8 cellular contexts compared by ENCODE assay signal in genomic region chr16:19115148-19116021, GRCh38. TPM values are rescaled to one million over a fixed set of nuclear protein-coding genes. Genes with fewer than 3 reads are reported as not detected.
A peak's percentile ranks its signal among the peaks of the same experiment; 100 is the strongest.
DNase-seq lines count a peak whose midpoint lies in the region; ATAC-seq, FAIRE-seq and TF ChIP-seq lines count a peak whose summit lies in the region.

No MANE protein-coding gene starts in this region.

- peak overlapping the region; percentile 86; the same call in 1 of the 2 replicates for H4K8ac ChIP-seq in H1 (ENCODE audit: extremely low read depth, insufficient read depth, low read length)

- peaks cover 0 to 3% (median 0%) of the 10 kb centered on the region in 4 experiments; a peak in 1 of 8 replicates for H3K36me3 ChIP-seq in H1 (ENCODE audit: control insufficient read depth in 2 of 4, insufficient read depth in 4 of 4, low read length in 3 of 4)
- no peaks in the 10 kb centered on the region for H3K36me3 ChIP-seq in effector memory CD4-positive, alpha-beta T cell (ENCODE audit: control insufficient read depth, insufficient read depth, low read length)

- H3K4me3 ChIP-seq in H1 (ENCODE audit: extremely low read depth in 1 of 4, insufficient read depth in 2 of 4, low read depth in 3 of 4, low read length in 4 of 4), result peak overlapping the region in 2 of 4 experiments; percentile 27 to 68; a peak in 3 of 8 replicates
- H3K4me3 ChIP-seq in effector memory CD4-positive, alpha-beta T cell (ENCODE audit: insufficient read depth, low read depth, low read length, poor library complexity, severe bottlenecking), result no peak overlapping the region

- H3K9me3 Mint-ChIP-seq in activated T-cell treated with anti-CD3 and anti-CD28 coated beads, Interleukin-2, amount 50 U/mL, for 24 hours, result no peaks in the 10 kb centered on the region
- H3K9me3 Mint-ChIP-seq in mesothelial cell of epicardium (no peaks in the 10 kb centered on the region), type B pancreatic cell (no peaks in the 10 kb centered on the region)

- CTCF ChIA-PET in H1 (lab: Charles Lee; ENCODE audit: partially characterized antibody), result interaction anchor here (0.7 to 3.1 kb wide), 14 partner anchors 8 to 386 kb away, joined by 3 to 14 read pairs (median 4); no protein-coding TSS in a partner anchor

- no peak for ATAC-seq in HG03442 (IDR thresholded peaks at IDR 0.05; ENCODE audit: unreplicated experiment)

- H2BK12ac ChIP-seq in H1 (ENCODE audit: low read depth, low read length), result 0 out of 2 replicates have a peak overlapping the region, but pooled peaks have one; percentile 39

- H3K79me1 ChIP-seq in H1 (ENCODE audit: low read depth, low read length), result no peaks in the 10 kb centered on the region

- DNase-seq in activated T-cell treated with anti-CD3 and anti-CD28 coated beads, Interleukin-2, amount 50 U/mL, for 24 hours, result no peak
- no peak for DNase-seq in activated T-cell treated with anti-CD3 and anti-CD28 coated beads, Interleukin-2, amount 50 U/mL, for 1 hour
- DNase-seq in H1 (ENCODE audit: low read depth in 1 of 2, low spot score in 2 of 2), result no peak
- no peak for DNase-seq in mesothelial cell of epicardium (ENCODE audit: low spot score in 2 of 2, unreplicated experiment in 2 of 2)
- no peak for DNase-seq in type B pancreatic cell (ENCODE audit: extremely low spot score, unreplicated experiment)
- no peak for DNase-seq in effector memory CD4-positive, alpha-beta T cell
- no peak for DNase-seq in NCI-H510A treated with DMSO at 0.1 percent for 48 hours (lab: John Stamatoyannopoulos, UW)

- no peak for TF ChIP-seq POLR2A in H1 (IDR thresholded peaks at IDR 0.05; ENCODE audit: control extremely low read depth in 1 of 2, low read depth in 2 of 2, low read length in 2 of 2)

- H3K36me3 Mint-ChIP-seq in activated T-cell treated with anti-CD3 and anti-CD28 coated beads, Interleukin-2, amount 50 U/mL, for 24 hours (ENCODE audit: low read depth), result peaks cover 10% of the 10 kb centered on the region
- peaks cover 2% of the 10 kb centered on the region for H3K36me3 Mint-ChIP-seq in mesothelial cell of epicardium
- peaks cover 9% of the 10 kb centered on the region for H3K36me3 Mint-ChIP-seq in type B pancreatic cell

- peak overlapping the region; percentile 77 to 80; a peak in 3 of 4 replicates for H3K4me2 ChIP-seq in H1 (ENCODE audit: insufficient read depth in 1 of 2, low read depth in 2 of 2, low read length in 2 of 2)

- peaks cover 5 to 12% (median 7%) of the 10 kb centered on the region in 4 experiments for H3K4me1 ChIP-seq in H1 (replicated peaks in 1 of 4; ENCODE audit: control insufficient read depth in 3 of 4, insufficient read depth in 4 of 4, low read length in 3 of 4)
- no peaks in the 10 kb centered on the region for H3K4me1 ChIP-seq in effector memory CD4-positive, alpha-beta T cell (ENCODE audit: control insufficient read depth, insufficient read depth, low read length, poor library complexity, severe bottlenecking)

- H3K4ac ChIP-seq in H1 (replicated peaks; ENCODE audit: insufficient read length, low read depth, low read length), result no peak overlapping the region

- H3K18ac ChIP-seq in H1 (ENCODE audit: extremely low read depth, low read length), result no peak overlapping the region; the same call in 1 of the 2 replicates

- peaks cover 36% of the 10 kb centered on the region for H3K4me1 Mint-ChIP-seq in activated T-cell treated with anti-CD3 and anti-CD28 coated beads, Interleukin-2, amount 50 U/mL, for 24 hours (ENCODE audit: low read depth)
- H3K4me1 Mint-ChIP-seq in mesothelial cell of epicardium (peaks cover 36% of the 10 kb centered on the region), type B pancreatic cell (ENCODE audit: unreplicated experiment) (peaks cover 26% of the 10 kb centered on the region)

- no peak overlapping the region for H3K23ac ChIP-seq in H1 (ENCODE audit: insufficient read length)

- peaks cover 0 to 3% of the 10 kb centered on the region in 2 experiments; a peak in 1 of 4 replicates for H3K9me3 ChIP-seq in H1 (ENCODE audit: insufficient read depth in 2 of 2, low read depth in 1 of 2, low read length in 1 of 2)
- no peaks in the 10 kb centered on the region for H3K9me3 ChIP-seq in effector memory CD4-positive, alpha-beta T cell (ENCODE audit: control insufficient read depth, low read length)

- TF ChIP-seq RAD21 in H1 (IDR thresholded peaks at IDR 0.05 in 1 of 2, conservative IDR thresholded peaks at IDR 0.05 in 1 of 2; ENCODE audit: low read depth in 2 of 2, low read length in 2 of 2), result peak; percentile 8 to 34; a peak in 3 of 4 replicates

- H2BK120ac ChIP-seq in H1 (replicated peaks; ENCODE audit: low read depth, low read length), result no peak overlapping the region

- peak overlapping the region; percentile 29 for H3K4me3 Mint-ChIP-seq in activated T-cell treated with anti-CD3 and anti-CD28 coated beads, Interleukin-2, amount 50 U/mL, for 24 hours
- H3K4me3 Mint-ChIP-seq in mesothelial cell of epicardium (peak overlapping the region; percentile 56), type B pancreatic cell (peak overlapping the region; percentile 73)

- no peak overlapping the region for H4K5ac ChIP-seq in H1 (ENCODE audit: insufficient read length, low read depth, low read length)

- H3K27me3 ChIP-seq in H1 (replicated peaks in 1 of 4; ENCODE audit: control insufficient read depth in 3 of 4, extremely low read depth in 1 of 4, insufficient read depth in 3 of 4, low read length in 3 of 4), result peaks cover 14 to 30% (median 28%) of the 10 kb centered on the region in 4 experiments
- H3K27me3 ChIP-seq in effector memory CD4-positive, alpha-beta T cell (replicated peaks; ENCODE audit: control insufficient read depth, insufficient read depth, low read length, poor library complexity, severe bottlenecking), result peaks cover 5% of the 10 kb centered on the region

- H4K20me1 ChIP-seq in H1 (replicated peaks in 1 of 2; ENCODE audit: control insufficient read depth in 1 of 2, insufficient read depth in 2 of 2, low read length in 2 of 2), result peaks cover 0 to 3% of the 10 kb centered on the region in 2 experiments

- TF ChIP-seq CTCF in H1 (IDR thresholded peaks at IDR 0.05; ENCODE audit: control extremely low read depth in 1 of 3, insufficient read depth in 1 of 3, low read depth in 1 of 3, low read length in 3 of 3), result peak; percentile 61 to 75 (median 63)
- TF ChIP-seq CTCF in mesothelial cell of epicardium (IDR thresholded peaks at IDR 0.05; ENCODE audit: unreplicated experiment), result no peak
- TF ChIP-seq CTCF in type B pancreatic cell (conservative IDR thresholded peaks at IDR 0.05), result no peak

- H3K23me2 ChIP-seq in H1 (ENCODE audit: low read depth, low read length), result peaks cover 5% of the 10 kb centered on the region; the same call in 1 of the 2 replicates

- no peak overlapping the region for H3K27ac ChIP-seq in H1 (ENCODE audit: low read depth, low read length)
- H3K27ac ChIP-seq in effector memory CD4-positive, alpha-beta T cell (ENCODE audit: insufficient read depth, low read length, poor library complexity, severe bottlenecking), result no peak overlapping the region

- TF ChIP-seq EP300 in H1 (IDR thresholded peaks at IDR 0.05; ENCODE audit: borderline replicate concordance in 1 of 2, low read depth in 2 of 2, low read length in 2 of 2), result no peak

- H3K27ac Mint-ChIP-seq in activated T-cell treated with anti-CD3 and anti-CD28 coated beads, Interleukin-2, amount 50 U/mL, for 24 hours, result no peak overlapping the region
- H3K27ac Mint-ChIP-seq in mesothelial cell of epicardium, result peak overlapping the region; percentile 30
- no peak overlapping the region for H3K27ac Mint-ChIP-seq in type B pancreatic cell

- POLR2A ChIA-PET in H1 (lab: Charles Lee; ENCODE audit: partially characterized antibody), result interaction anchor here (1.5 to 2.0 kb wide), 5 partner anchors 9 to 54 kb away, joined by 3 to 8 read pairs (median 4); no protein-coding TSS in a partner anchor

- no peak overlapping the region for H3K9ac ChIP-seq in H1 (replicated peaks in 1 of 4; ENCODE audit: extremely low read depth in 1 of 4, low read depth in 3 of 4, low read length in 3 of 4)

- H2BK20ac ChIP-seq in H1 (ENCODE audit: low read length), result no peak overlapping the region

- H3K27me3 Mint-ChIP-seq in activated T-cell treated with anti-CD3 and anti-CD28 coated beads, Interleukin-2, amount 50 U/mL, for 24 hours, result peaks cover 42% of the 10 kb centered on the region
- H3K27me3 Mint-ChIP-seq in mesothelial cell of epicardium (ENCODE audit: low read depth) (no peaks in the 10 kb centered on the region), type B pancreatic cell (peaks cover 3% of the 10 kb centered on the region)

- no peak overlapping the region; the same call in 1 of the 2 replicates for H2AFZ ChIP-seq in H1 (ENCODE audit: low read length)

- no peaks in the 10 kb centered on the region for H3K79me2 ChIP-seq in H1 (ENCODE audit: control insufficient read depth in 1 of 2, insufficient read depth in 2 of 2, low read length in 2 of 2)

- FAIRE-seq in H1 (lab: Jason Lieb, UNC), result no peak

- 79% methylated on average over 43 of the region's 50 CpGs; no CpG with 5 or more reads in 1 of the 2 experiments for WGBS in H1 (ENCODE audit: extremely low coverage in 1 of 2, insufficient coverage in 1 of 2, insufficient read length in 1 of 2, insufficient replicate concordance in 2 of 2, low coverage in 1 of 2, low lambda C conversion rate in 2 of 2, missing lambda C conversion rate in 1 of 2), 2 experiments

- H2BK5ac ChIP-seq in H1 (ENCODE audit: low read depth, low read length), result no peak overlapping the region

- no peak overlapping the region for H2AK5ac ChIP-seq in H1 (ENCODE audit: low read depth, low read length)

- no peak overlapping the region for H3K14ac ChIP-seq in H1 (ENCODE audit: insufficient read length)

- H2BK15ac ChIP-seq in H1 (ENCODE audit: low read length), result no peak overlapping the region

- H4K91ac ChIP-seq in H1 (replicated peaks; ENCODE audit: insufficient read length, low read length), result no peak overlapping the region

- H3K56ac ChIP-seq in H1 (replicated peaks; ENCODE audit: insufficient read length, low read depth, low read length), result no peak overlapping the region

RNA-seq across cellular contexts. Expression of gene ITPRIPL2, which starts 1.6 kb away (rescaled TPM):
- 3.3 and 3.4 TPM in 2 replicates for total RNA-seq in H1 (2021; fragmentation: NEBNext Ultra II Directional; extraction: Animal tissue kit (Norgen Biotek cat#: 25700))
- polyA plus RNA-seq in H1 (2011; rRNA removed), result 1.1 and 1.8 TPM in 2 replicates
- 1.4 TPM for polyA plus RNA-seq in H1 (2011; cell fraction: cytosol; rRNA removed)
- polyA plus RNA-seq in H1 (2011; cell fraction: nucleus; rRNA removed), result 1.9 TPM
- 1.1 to 1.5 TPM (median 1.3 TPM) in 4 replicates for polyA plus RNA-seq in H1 (2012, experiment 1 of 2)
- 0.29 TPM for polyA plus RNA-seq in H1 (2012, experiment 2 of 2)
- 1.8 TPM for polyA plus RNA-seq in H1 (2013, experiment 1 of 2)
- polyA plus RNA-seq in H1 (2013, experiment 2 of 2), result 1.9 TPM
- 1.5 and 2.1 TPM in 2 replicates for polyA minus RNA-seq in H1 (2011; rRNA and poly(A)+ RNA removed)
- polyA minus RNA-seq in H1 (2011; cell fraction: cytosol; rRNA and poly(A)+ RNA removed), result 3.7 TPM
- polyA minus RNA-seq in H1 (2011; cell fraction: nucleus; rRNA and poly(A)+ RNA removed), result 3.6 TPM
- total RNA-seq in mesothelial cell of epicardium (39.2 to 40.0 TPM (median 39.3 TPM) in 3 replicates), type B pancreatic cell (ENCODE audit: low replicate concordance) (29.5 and 39.2 TPM in 2 replicates)

RNA-seq across cellular contexts. Expression of gene COQ7, which starts 48.0 kb away (rescaled TPM):
- total RNA-seq in H1 (2021; fragmentation: NEBNext Ultra II Directional; extraction: Animal tissue kit (Norgen Biotek cat#: 25700)), result 15.2 and 17.7 TPM in 2 replicates
- polyA plus RNA-seq in H1 (2011; rRNA removed), result 7.1 and 10.4 TPM in 2 replicates
- 15.2 TPM for polyA plus RNA-seq in H1 (2011; cell fraction: cytosol; rRNA removed)
- 6.6 TPM for polyA plus RNA-seq in H1 (2011; cell fraction: nucleus; rRNA removed)
- polyA plus RNA-seq in H1 (2012, experiment 1 of 2), result 13.2 to 16.9 TPM (median 15.3 TPM) in 4 replicates
- polyA plus RNA-seq in H1 (2012, experiment 2 of 2), result 6.6 TPM
- polyA plus RNA-seq in H1 (2013, experiment 1 of 2), result 7.7 TPM
- polyA plus RNA-seq in H1 (2013, experiment 2 of 2), result 9.0 TPM
- polyA minus RNA-seq in H1 (2011; rRNA and poly(A)+ RNA removed), result 9.8 and 14.4 TPM in 2 replicates
- 13.9 TPM for polyA minus RNA-seq in H1 (2011; cell fraction: cytosol; rRNA and poly(A)+ RNA removed)
- 11.6 TPM for polyA minus RNA-seq in H1 (2011; cell fraction: nucleus; rRNA and poly(A)+ RNA removed)
- total RNA-seq in mesothelial cell of epicardium (29.2 to 31.7 TPM (median 31.3 TPM) in 3 replicates), type B pancreatic cell (ENCODE audit: low replicate concordance) (18.2 and 21.7 TPM in 2 replicates)

RNA-seq across cellular contexts. Expression of gene SYT17, which starts 52.7 kb away (rescaled TPM):
- 5.6 and 5.8 TPM in 2 replicates for total RNA-seq in H1 (2021; fragmentation: NEBNext Ultra II Directional; extraction: Animal tissue kit (Norgen Biotek cat#: 25700))
- 18.1 and 26.6 TPM in 2 replicates for polyA plus RNA-seq in H1 (2011; rRNA removed)
- 13.5 TPM for polyA plus RNA-seq in H1 (2011; cell fraction: cytosol; rRNA removed)
- polyA plus RNA-seq in H1 (2011; cell fraction: nucleus; rRNA removed), result 30.8 TPM
- 3.8 to 6.5 TPM (median 5.6 TPM) in 4 replicates for polyA plus RNA-seq in H1 (2012, experiment 1 of 2)
- 4.8 TPM for polyA plus RNA-seq in H1 (2012, experiment 2 of 2)
- 3.1 TPM for polyA plus RNA-seq in H1 (2013, experiment 1 of 2)
- 3.5 TPM for polyA plus RNA-seq in H1 (2013, experiment 2 of 2)
- 17.6 and 18.5 TPM in 2 replicates for polyA minus RNA-seq in H1 (2011; rRNA and poly(A)+ RNA removed)
- 4.4 TPM for polyA minus RNA-seq in H1 (2011; cell fraction: cytosol; rRNA and poly(A)+ RNA removed)
- polyA minus RNA-seq in H1 (2011; cell fraction: nucleus; rRNA and poly(A)+ RNA removed), result 12.7 TPM
- total RNA-seq in mesothelial cell of epicardium (7.4 to 8.6 TPM (median 7.5 TPM) in 3 replicates), type B pancreatic cell (ENCODE audit: low replicate concordance) (10.7 and 24.8 TPM in 2 replicates)

Comparison
In these comparisons a context has a peak if more than half of its experiments do, and no peak if none do; other contexts are left out.
1. CTCF ChIP-seq: peak in H1 (3 of 3); none in mesothelial cell of epicardium (single experiment) and type B pancreatic cell (single experiment).
2. Peak in every context shown above with its lines, with median percentiles within 50 percentile points of each other: H3K4me3 Mint-ChIP-seq.